Comparison of ENCODE assay signal across 2 cellular contexts in the genomic region with DNA sequence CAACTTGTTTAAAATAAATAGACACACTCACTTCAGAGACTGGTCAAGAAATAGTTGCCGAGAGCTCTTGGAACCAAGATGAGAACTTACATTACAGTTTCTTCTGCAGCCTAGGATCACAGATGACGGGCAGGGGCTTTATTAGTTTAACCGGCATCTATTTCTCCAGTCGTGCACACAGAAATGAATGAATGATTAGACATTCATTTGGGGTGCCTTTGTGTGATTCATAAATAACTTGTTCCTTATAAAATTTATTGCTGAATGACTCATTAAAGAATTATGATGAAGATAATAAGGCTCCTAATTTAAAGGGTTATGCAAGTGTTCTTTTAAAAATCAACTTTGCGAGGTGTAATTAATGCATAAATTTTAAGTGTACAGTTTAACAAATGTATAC.
TF ChIP-seq lines count a peak whose summit lies in the region.

No MANE protein-coding gene starts in this region.

TF ChIP-seq in A549, 52 proteins besides CTCF, POLR2A, EP300 and RAD21:
- TF ChIP-seq FOSL2 (IDR thresholded peaks at IDR 0.05), result no peak
- peak; percentile 53 for TF ChIP-seq FOSL2 (CRISPR knock-in tag; IDR thresholded peaks at IDR 0.05)
- no peak for TF ChIP-seq HOXB13 (CRISPR knock-in tag; IDR thresholded peaks at IDR 0.05; ENCODE audit: low read depth)

TF ChIP-seq in IMR-90, 13 proteins besides CTCF, POLR2A, EP300 and RAD21:
- TF ChIP-seq MAFK (IDR thresholded peaks at IDR 0.05; ENCODE audit: low read depth, low read length), result no peak
- no peak for TF ChIP-seq NFE2L2 (IDR thresholded peaks at IDR 0.05; ENCODE audit: low read depth, low read length)
- TF ChIP-seq CHD1 (IDR thresholded peaks at IDR 0.05; ENCODE audit: low read depth, low read length), result no peak
- TF ChIP-seq, protein P1, sequence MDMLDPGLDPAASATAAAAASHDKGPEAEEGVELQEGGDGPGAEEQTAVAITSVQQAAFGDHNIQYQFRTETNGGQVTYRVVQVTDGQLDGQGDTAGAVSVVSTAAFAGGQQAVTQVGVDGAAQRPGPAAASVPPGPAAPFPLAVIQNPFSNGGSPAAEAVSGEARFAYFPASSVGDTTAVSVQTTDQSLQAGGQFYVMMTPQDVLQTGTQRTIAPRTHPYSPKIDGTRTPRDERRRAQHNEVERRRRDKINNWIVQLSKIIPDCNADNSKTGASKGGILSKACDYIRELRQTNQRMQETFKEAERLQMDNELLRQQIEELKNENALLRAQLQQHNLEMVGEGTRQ (IDR thresholded peaks at IDR 0.05; ENCODE audit: low read depth, low read length), result no peak
- TF ChIP-seq, protein P2, sequence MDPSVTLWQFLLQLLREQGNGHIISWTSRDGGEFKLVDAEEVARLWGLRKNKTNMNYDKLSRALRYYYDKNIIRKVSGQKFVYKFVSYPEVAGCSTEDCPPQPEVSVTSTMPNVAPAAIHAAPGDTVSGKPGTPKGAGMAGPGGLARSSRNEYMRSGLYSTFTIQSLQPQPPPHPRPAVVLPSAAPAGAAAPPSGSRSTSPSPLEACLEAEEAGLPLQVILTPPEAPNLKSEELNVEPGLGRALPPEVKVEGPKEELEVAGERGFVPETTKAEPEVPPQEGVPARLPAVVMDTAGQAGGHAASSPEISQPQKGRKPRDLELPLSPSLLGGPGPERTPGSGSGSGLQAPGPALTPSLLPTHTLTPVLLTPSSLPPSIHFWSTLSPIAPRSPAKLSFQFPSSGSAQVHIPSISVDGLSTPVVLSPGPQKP (IDR thresholded peaks at IDR 0.05; ENCODE audit: borderline replicate concordance, low read depth, low read length), result no peak
- TF ChIP-seq MAZ (IDR thresholded peaks at IDR 0.05; ENCODE audit: borderline replicate concordance, low read depth, low read length), result no peak
- TF ChIP-seq RCOR1 (IDR thresholded peaks at IDR 0.05; ENCODE audit: insufficient replicate concordance, low read length), result no peak
- no peak for TF ChIP-seq FOS (IDR thresholded peaks at IDR 0.05; ENCODE audit: low read depth, low read length)
- no peak for TF ChIP-seq MXI1 (IDR thresholded peaks at IDR 0.05; ENCODE audit: borderline replicate concordance, low read depth, low read length)
- TF ChIP-seq BHLHE40 (IDR thresholded peaks at IDR 0.05; ENCODE audit: low read depth, low read length), result no peak
- TF ChIP-seq SMC3 (IDR thresholded peaks at IDR 0.05; ENCODE audit: low read depth, low read length), result no peak
- no peak for TF ChIP-seq CEBPB (IDR thresholded peaks at IDR 0.05; ENCODE audit: low read depth, low read length)
- TF ChIP-seq RFX5 (IDR thresholded peaks at IDR 0.05; ENCODE audit: low read depth, low read length), result no peak
TF ChIP-seq in IMR-90: peak in this region for 0.
